8 cellular contexts compared by ENCODE assay signal in genomic region chr1:42462828-42463763, GRCh38. TPM values are rescaled to one million over a fixed set of nuclear protein-coding genes. Genes with fewer than 3 reads are reported as not detected.
DNase-seq lines count a peak whose midpoint lies in the region; ATAC-seq and TF ChIP-seq lines count a peak whose summit lies in the region.

Gene CCDC30, plus strand, starts transcription at chr1:42463286. Its CDS starts 17,266 bp downstream, at chr1:42480552.

- H3K4me3 ChIP-seq in uterus: peak within 1 kb of the TSS; percentile 61 to 72

- no peaks in the 10 kb centered on the region for H3K27me3 ChIP-seq in uterus

- ATAC-seq in GM18505 (IDR thresholded peaks at IDR 0.05; ENCODE audit: unreplicated experiment): peak; percentile 97
- peak; percentile 98 for ATAC-seq in HG02973 (IDR thresholded peaks at IDR 0.05; ENCODE audit: unreplicated experiment)

- no peak for TF ChIP-seq POLR2A in GM18505 (IDR thresholded peaks at IDR 0.05; ENCODE audit: borderline replicate concordance, extremely low read depth, insufficient read depth, insufficient read length)
- no peak for TF ChIP-seq POLR2A in uterus (IDR thresholded peaks at IDR 0.05)

- intact Hi-C loops in uterus (cut with DNase I; ENCODE audit: low total_unique reads): no loop called here

- TF ChIP-seq CTCF in uterus (IDR thresholded peaks at IDR 0.05): no peak

- no peaks in the 10 kb centered on the region for H3K36me3 ChIP-seq in uterus

- H3K4me1 ChIP-seq in uterus: no peaks in the 10 kb centered on the region

- H3K27ac ChIP-seq in uterus: peak within 1 kb of the TSS in 1 of 2 donors; percentile 52

- no peaks in the 10 kb centered on the region for H3K9me3 ChIP-seq in uterus

- DNase-seq in NCI-H1930 (lab: John Stamatoyannopoulos, UW): peak; percentile 97 to 99
- DNase-seq in T-helper 9 cell: peak; percentile 91
- peak; percentile 98 for DNase-seq in astrocyte of the hippocampus (ENCODE audit: low read depth, low spot score)
- DNase-seq in hepatic stellate cell (ENCODE audit: low spot score): peak; percentile 99
- peak; percentile 96 for DNase-seq in putamen (ENCODE audit: low spot score)
- peak; percentile 94 to 97 for DNase-seq in uterus

RNA-seq across cellular contexts. Expression of gene CCDC30, which starts in this region (rescaled TPM):
- 10 to 100 TPM in 1 of 4 donors, 1 to 10 TPM in 3; 1.5 to 11.0 (median 6.0) TPM for total RNA-seq in uterus
